ENCODE assay signal across 19 cellular contexts in the genomic region with DNA sequence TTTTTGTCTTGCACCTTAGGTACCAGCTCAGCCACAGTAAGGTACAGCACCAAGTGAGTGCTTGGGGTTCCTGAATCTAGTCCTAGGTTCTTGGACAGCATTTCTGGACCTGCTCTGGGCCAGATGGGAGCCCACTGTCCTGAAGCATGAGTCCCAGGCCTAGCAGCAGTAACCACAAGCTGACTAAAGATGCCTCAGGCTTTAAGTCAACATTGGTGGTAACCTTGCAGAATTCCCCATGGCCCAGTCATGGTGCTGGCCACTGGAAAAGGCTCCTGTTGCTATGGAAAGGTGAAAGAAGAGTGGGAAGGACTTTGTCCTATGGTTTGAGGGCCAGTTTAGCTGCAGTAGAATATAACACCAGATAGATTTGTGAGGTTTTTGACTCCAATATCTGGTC.
DNase-seq lines count a peak whose midpoint lies in the region; FAIRE-seq and TF ChIP-seq lines count a peak whose summit lies in the region.
"Had no signal": no experiment of that assay in that cellular context is flagged by ENCODE, and none has a peak within 500 bp of the region (broad histone marks: within the 10 kb centered on the region; RNA-seq: fewer than 3 reads in every experiment).

No MANE protein-coding gene starts in this region.

- CTCF ChIA-PET in activated CD4-positive, alpha-beta T cell treated with anti-CD3 and anti-CD28 coated beads, Interleukin-2, amount 10 ng/mL, durations not matched to agents 7 days and 5 days (lab: Charles Lee), result no interaction called here

- H3K36me3 ChIP-seq in ACC112 (ENCODE audit: insufficient read depth, low read length) (no peaks in the 10 kb centered on the region), tibial artery (no peaks in the 10 kb centered on the region)
- H3K36me3 ChIP-seq: tibial nerve had no signal

- H3K79me2 ChIP-seq in ACC112 (ENCODE audit: control insufficient read depth, insufficient read depth, low read length, unreplicated experiment), result no peaks in the 10 kb centered on the region

- H2AFZ ChIP-seq in ACC112 (ENCODE audit: low read length, unreplicated experiment), result no peak overlapping the region

- DNase-seq in H54 (ENCODE audit: insufficient read length, low spot score) (peak; percentile 21), T1000 (lab: John Stamatoyannopoulos, UW) (peak; percentile 73), fibroblast of villous mesenchyme (ENCODE audit: low read depth) (peak; percentile 10), tibial artery (no peak), putamen (ENCODE audit: low spot score) (no peak)
- no peak for DNase-seq in activated CD4-positive, alpha-beta T cell treated with anti-CD3 and anti-CD28 coated beads, Interleukin-2, amount 10 ng/mL, durations not matched to agents 7 days and 5 days
- no peak for DNase-seq in stimulated activated CD4-positive, alpha-beta T cell treated with anti-CD3 and anti-CD28 coated beads, Interleukin-2, amount 100 ng/mL, for 24 hours
- DNase-seq: activated naive CD8-positive, alpha-beta T cell treated with anti-CD3 and anti-CD28 coated beads for 36 hours; Calu3; head of caudate nucleus; NCI-H146; nucleus accumbens; SIG-M5 had no signal

- TF ChIP-seq POLR2A in H54 (IDR thresholded peaks at IDR 0.05; ENCODE audit: low read depth, low read length), result no peak

- H3K27me3 ChIP-seq in ACC112 (ENCODE audit: insufficient read depth, low read length), result no peaks in the 10 kb centered on the region
- no peaks in the 10 kb centered on the region for H3K27me3 ChIP-seq in tibial artery
- H3K27me3 ChIP-seq: tibial nerve had no signal

- no peak overlapping the region for H3K4me3 Mint-ChIP-seq in activated CD4-positive, alpha-beta T cell treated with anti-CD3 and anti-CD28 coated beads, Interleukin-2, amount 10 ng/mL, durations not matched to agents 7 days and 5 days
- H3K4me3 Mint-ChIP-seq: activated naive CD8-positive, alpha-beta T cell treated with anti-CD3 and anti-CD28 coated beads for 36 hours; mesothelial cell of epicardium; stimulated activated effector memory CD8-positive, alpha-beta T cell treated with anti-CD3 and anti-CD28 coated beads, Interleukin-12 subunit alpha, Interleukin-12 subunit beta, amount 100 ng/mL, for 72 hours had no signal

- H3K4me1 ChIP-seq in ACC112 (ENCODE audit: control insufficient read depth, insufficient read depth, low read length, unreplicated experiment), result peaks cover 44% of the 10 kb centered on the region
- H3K4me1 ChIP-seq in tibial artery, result no peaks in the 10 kb centered on the region
- H3K4me1 ChIP-seq: tibial nerve had no signal

- H3K27ac ChIP-seq in ACC112 (ENCODE audit: low read depth, low read length), result peak overlapping the region; percentile 54
- H3K27ac ChIP-seq in tibial artery, result no peak overlapping the region
- H3K27ac ChIP-seq: KMS-11, tibial nerve had no signal

- no peak overlapping the region for H3K27ac Mint-ChIP-seq in activated CD4-positive, alpha-beta T cell treated with anti-CD3 and anti-CD28 coated beads, Interleukin-2, amount 10 ng/mL, durations not matched to agents 7 days and 5 days
- H3K27ac Mint-ChIP-seq: activated naive CD8-positive, alpha-beta T cell treated with anti-CD3 and anti-CD28 coated beads for 36 hours; mesothelial cell of epicardium; stimulated activated effector memory CD8-positive, alpha-beta T cell treated with anti-CD3 and anti-CD28 coated beads, Interleukin-12 subunit alpha, Interleukin-12 subunit beta, amount 100 ng/mL, for 72 hours had no signal

- H3K36me3 Mint-ChIP-seq in activated CD4-positive, alpha-beta T cell treated with anti-CD3 and anti-CD28 coated beads, Interleukin-2, amount 10 ng/mL, durations not matched to agents 7 days and 5 days (ENCODE audit: low read depth), result no peaks in the 10 kb centered on the region
- H3K36me3 Mint-ChIP-seq: activated naive CD8-positive, alpha-beta T cell treated with anti-CD3 and anti-CD28 coated beads for 36 hours; mesothelial cell of epicardium; stimulated activated effector memory CD8-positive, alpha-beta T cell treated with anti-CD3 and anti-CD28 coated beads, Interleukin-12 subunit alpha, Interleukin-12 subunit beta, amount 100 ng/mL, for 72 hours had no signal

- peaks cover 2% of the 10 kb centered on the region for H3K27me3 Mint-ChIP-seq in activated CD4-positive, alpha-beta T cell treated with anti-CD3 and anti-CD28 coated beads, Interleukin-2, amount 10 ng/mL, durations not matched to agents 7 days and 5 days
- H3K27me3 Mint-ChIP-seq: activated naive CD8-positive, alpha-beta T cell treated with anti-CD3 and anti-CD28 coated beads for 36 hours had no signal

- POLR2A ChIA-PET in activated CD4-positive, alpha-beta T cell treated with anti-CD3 and anti-CD28 coated beads, Interleukin-2, amount 10 ng/mL, durations not matched to agents 7 days and 5 days (lab: Charles Lee), result no interaction called here

- H3K9me3 ChIP-seq in tibial artery, result no peaks in the 10 kb centered on the region

- intact Hi-C loops in tibial artery (cut with DNase I; ENCODE audit: low total_unique reads), result no loop called here

- no peak overlapping the region for H3K4me3 ChIP-seq in ACC112 (ENCODE audit: low read depth, low read length)
- no peak overlapping the region for H3K4me3 ChIP-seq in fibroblast of villous mesenchyme (ENCODE audit: low read depth, low read length)
- no peak overlapping the region for H3K4me3 ChIP-seq in tibial artery
- H3K4me3 ChIP-seq: tibial nerve had no signal

- no peaks in the 10 kb centered on the region for H3K4me1 Mint-ChIP-seq in activated CD4-positive, alpha-beta T cell treated with anti-CD3 and anti-CD28 coated beads, Interleukin-2, amount 10 ng/mL, durations not matched to agents 7 days and 5 days
- H3K4me1 Mint-ChIP-seq: activated naive CD8-positive, alpha-beta T cell treated with anti-CD3 and anti-CD28 coated beads for 36 hours; stimulated activated effector memory CD8-positive, alpha-beta T cell treated with anti-CD3 and anti-CD28 coated beads, Interleukin-12 subunit alpha, Interleukin-12 subunit beta, amount 100 ng/mL, for 72 hours had no signal

- no peak for TF ChIP-seq CTCF in fibroblast of villous mesenchyme (IDR thresholded peaks at IDR 0.05; ENCODE audit: insufficient read depth, low read depth, low read length)
- TF ChIP-seq CTCF in tibial artery (IDR thresholded peaks at IDR 0.05), result no peak

- H3K9me3 Mint-ChIP-seq in activated CD4-positive, alpha-beta T cell treated with anti-CD3 and anti-CD28 coated beads, Interleukin-2, amount 10 ng/mL, durations not matched to agents 7 days and 5 days, result no peaks in the 10 kb centered on the region
- H3K9me3 Mint-ChIP-seq: activated naive CD8-positive, alpha-beta T cell treated with anti-CD3 and anti-CD28 coated beads for 36 hours had no signal

- no peak for FAIRE-seq in H54 (lab: Jason Lieb, UNC)
- FAIRE-seq: keratinocyte had no signal

Comparison
In these comparisons a context has a peak if more than half of its experiments do, and no peak if none do; other contexts are left out.
1. DNase-seq: peak in H54 (single experiment), T1000 (single experiment) and fibroblast of villous mesenchyme (single experiment); none in activated CD4-positive, alpha-beta T cell treated with anti-CD3 and anti-CD28 coated beads, Interleukin-2, amount 10 ng/mL, durations not matched to agents 7 days and 5 days (single experiment), tibial artery (0 of 2), stimulated activated CD4-positive, alpha-beta T cell treated with anti-CD3 and anti-CD28 coated beads, Interleukin-2, amount 100 ng/mL, for 24 hours (0 of 2) and putamen (single experiment).